ENCODE assay signal across 8 cellular contexts in the genomic region with DNA sequence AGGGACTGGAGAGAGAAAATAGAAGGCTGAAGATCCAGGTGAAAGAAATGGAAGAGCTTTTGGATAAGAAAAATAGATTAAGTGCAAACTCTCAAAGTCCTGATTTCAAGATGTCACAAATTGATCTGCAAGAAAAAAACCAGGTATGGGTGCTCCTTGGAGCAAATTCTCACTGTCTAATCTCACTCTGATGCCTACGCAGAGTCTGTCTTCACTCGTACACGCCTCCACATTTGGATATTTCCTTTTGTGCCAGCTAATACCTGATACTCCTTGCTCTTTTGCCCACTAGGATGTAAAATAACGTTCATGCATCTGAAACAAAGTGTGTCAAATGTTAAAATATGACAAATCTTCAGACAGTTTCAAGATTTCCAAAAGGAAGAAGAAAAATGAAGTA.
"Had no signal": no experiment of that assay in that cellular context is flagged by ENCODE, and none has a peak within 500 bp of the region (broad histone marks: within the 10 kb centered on the region; RNA-seq: fewer than 3 reads in every experiment).

No MANE protein-coding gene starts in this region.

- H2AFZ ChIP-seq: GM23248 had no signal

- H3K27ac ChIP-seq: GM23248 had no signal

- FAIRE-seq: H54, HTR-8/SVneo had no signal

- H3K9me3 Mint-ChIP-seq: H9, IgD-negative memory B cell had no signal

- H3K4me3 ChIP-seq: GM23248 had no signal

- H3K4me3 Mint-ChIP-seq: H9, IgD-negative memory B cell had no signal

- H3K27ac Mint-ChIP-seq: IgD-negative memory B cell had no signal

- DNase-seq: GM23248, GOT3, H9, HCEC 1CT, KBM-7 had no signal

- H3K9ac ChIP-seq: GM23248 had no signal

- H3K27me3 Mint-ChIP-seq: IgD-negative memory B cell had no signal
